In genomic region chr10:70890917-70891431, GRCh38 we compare ENCODE assay signal across 16 cellular contexts. TPM values are rescaled to one million over a fixed set of nuclear protein-coding genes. Genes with fewer than 3 reads are reported as not detected.
DNase-seq lines count a peak whose midpoint lies in the region; ATAC-seq, FAIRE-seq and TF ChIP-seq lines count a peak whose summit lies in the region.
"Had no signal": no experiment of that assay in that cellular context is flagged by ENCODE, and none has a peak within 500 bp of the region (broad histone marks: within the 10 kb centered on the region; RNA-seq: fewer than 3 reads in every experiment).

No MANE protein-coding gene starts in this region.

- TF ChIP-seq EP300 in K562 (IDR thresholded peaks at IDR 0.05; ENCODE audit: low read length) = no peak

- WGBS in H9 (ENCODE audit: extremely low coverage, insufficient read length, low lambda C conversion rate) = no CpG with 5 or more reads among the region's 7 CpGs
- WGBS in K562 (ENCODE audit: insufficient coverage, low coverage, missing lambda C conversion rate) = 15% methylated on average over 7 of the region's 7 CpGs
- 39% methylated on average over 7 of the region's 7 CpGs for WGBS in hepatocyte (ENCODE audit: low lambda C conversion rate, missing lambda C conversion rate)
- 21 to 30% (median 27%) methylated on average over 7 of the region's 7 CpGs for WGBS in psoas muscle, 3 donors

- FAIRE-seq in K562 (lab: Jason Lieb, UNC) = peak; percentile 49
- FAIRE-seq: bronchial epithelial cell, keratinocyte had no signal

- TF ChIP-seq CTCF in H9 (conservative IDR thresholded peaks at IDR 0.05) (no peak), K562 (IDR thresholded peaks at IDR 0.05 in 2 of 3, conservative IDR thresholded peaks at IDR 0.05 in 1 of 3; ENCODE audit: insufficient read depth in 2 of 3, low read depth in 1 of 3, low read length in 3 of 3) (no peak), hepatocyte (IDR thresholded peaks at IDR 0.05; ENCODE audit: poor library complexity) (no peak), psoas muscle (IDR thresholded peaks at IDR 0.05) (no peak)

- no peaks in the 10 kb centered on the region for H3K9me1 ChIP-seq in K562 (ENCODE audit: control insufficient read depth, insufficient read depth, low read length)

- H4K5ac ChIP-seq in H9 (ENCODE audit: insufficient read length, low read depth, low read length) = no peak overlapping the region

- no peak overlapping the region; a peak in 1 of 7 replicates for H3K27ac Mint-ChIP-seq in H9
- H3K27ac Mint-ChIP-seq: activated T-helper 1 cell treated with anti-CD3 and anti-CD28 coated beads, Interleukin-12 subunit alpha, Interleukin-12 subunit beta, Interleukin-2, Interleukin-4 antibody, amounts not matched to agents 30 ng/mL and 10 ng/mL and 1 ng/mL, durations not matched to agents 14 hours and 24 hours and 36 hours; GM23338 had no signal

- peaks cover 0 to 3% of the 10 kb centered on the region in 2 experiments; a peak in 2 of 5 replicates for H3K9me3 Mint-ChIP-seq in H9
- H3K9me3 Mint-ChIP-seq: activated T-helper 1 cell treated with anti-CD3 and anti-CD28 coated beads, Interleukin-12 subunit alpha, Interleukin-12 subunit beta, Interleukin-2, Interleukin-4 antibody, amounts not matched to agents 30 ng/mL and 10 ng/mL and 1 ng/mL, durations not matched to agents 14 hours and 24 hours and 36 hours had no signal

- H3K56ac ChIP-seq in H9 (ENCODE audit: insufficient read length, low read depth, low read length) = no peak overlapping the region

- BruUV-seq in K562 (replicated peaks; lab: Mats Ljungman, UMichigan) = no TSS peak

- H3K4ac ChIP-seq in H9 (ENCODE audit: low read depth, low read length) = no peak overlapping the region

- peaks cover 4% of the 10 kb centered on the region for H3K23me2 ChIP-seq in H9 (ENCODE audit: insufficient read length, low read depth, low read length, poor library complexity, severe bottlenecking)

- CTCF ChIA-PET in K562 (lab: Yijun Ruan, JAX; ENCODE audit: low intra/inter-chr PET ratio) = no interaction called here

- H3K79me2 ChIP-seq in H9 (ENCODE audit: insufficient read depth, low read length) (no peaks in the 10 kb centered on the region), K562 (ENCODE audit: control insufficient read depth, insufficient read depth, low read length) (no peaks in the 10 kb centered on the region), hepatocyte (peaks cover 14% of the 10 kb centered on the region)

- peaks cover 20% of the 10 kb centered on the region; the same call in 1 of the 2 replicates for H3K4me1 ChIP-seq in H9 (ENCODE audit: insufficient read depth, low read length)
- peaks cover 11 to 21% of the 10 kb centered on the region in 2 experiments for H3K4me1 ChIP-seq in K562 (replicated peaks in 1 of 2; ENCODE audit: control insufficient read depth in 2 of 2, insufficient read depth in 2 of 2, low read length in 2 of 2)
- peaks cover 31% of the 10 kb centered on the region for H3K4me1 ChIP-seq in hepatocyte (ENCODE audit: insufficient read depth)
- H3K4me1 ChIP-seq in psoas muscle = peaks cover 14% of the 10 kb centered on the region

- in situ Hi-C loops in K562 (cut with MboI) = no loop called here

- H3K4me2 ChIP-seq in H9 (ENCODE audit: insufficient read depth, insufficient read length, low read length) (no peak overlapping the region), K562 (ENCODE audit: insufficient read depth, low read length) (no peak overlapping the region), hepatocyte (no peak overlapping the region)
- H3K4me2 ChIP-seq: GM23338 had no signal

- no peak overlapping the region for H3K23ac ChIP-seq in H9 (ENCODE audit: insufficient read length, low read depth, low read length)

- H3K27me3 Mint-ChIP-seq in H9 (ENCODE audit: low read depth) = peaks cover 2% of the 10 kb centered on the region; the same call in 1 of the 2 replicates

- H4K20me1 ChIP-seq in H9 (ENCODE audit: control insufficient read depth, insufficient read depth, insufficient read length) = no peaks in the 10 kb centered on the region
- H4K20me1 ChIP-seq in K562 (replicated peaks; ENCODE audit: control insufficient read depth, insufficient read depth, low read length) = no peaks in the 10 kb centered on the region
- H4K20me1 ChIP-seq in hepatocyte (ENCODE audit: insufficient read depth, poor library complexity, severe bottlenecking) = peaks cover 7% of the 10 kb centered on the region

- intact Hi-C loops in K562 (cut with micrococcal nuclease) (no loop called here), psoas muscle (cut with DNase I) (no loop called here)

- H2AK5ac ChIP-seq in H9 (ENCODE audit: insufficient read length, low read length) = no peak overlapping the region

- H3K27ac ChIP-seq in H9 (ENCODE audit: insufficient read length, low read depth, low read length) (no peak overlapping the region), K562 (ENCODE audit: extremely low read depth, low read depth, low read length) (no peak overlapping the region), hepatocyte (peak overlapping the region; percentile 48), psoas muscle (peak overlapping the region; percentile 46)
- H3K27ac ChIP-seq: C4-2B, RWPE1 had no signal

- H3K14ac ChIP-seq in H9 (ENCODE audit: insufficient read depth, low read length) = no peak overlapping the region

- no peak for TF ChIP-seq POLR2A in K562 (conservative IDR thresholded peaks at IDR 0.05)

- H3K27me3 ChIP-seq in H9 (ENCODE audit: insufficient read depth, low read length) (no peaks in the 10 kb centered on the region), K562 (ENCODE audit: control insufficient read depth in 2 of 2, insufficient read depth in 2 of 2, low read length in 2 of 2) (0 out of 5 replicates have a peak, but pooled peaks cover 5 to 12% of the 10 kb centered on the region in 2 experiments), hepatocyte (no peaks in the 10 kb centered on the region), psoas muscle (ENCODE audit: insufficient read depth in 3 of 3, low read length in 2 of 3) (no peaks in the 10 kb centered on the region)

- H2BK5ac ChIP-seq in H9 (ENCODE audit: insufficient read length, low read length) = no peak overlapping the region

- no peak overlapping the region for H2BK120ac ChIP-seq in H9 (ENCODE audit: low read depth, low read length, poor library complexity, severe bottlenecking)

- H3T11ph ChIP-seq in H9 (ENCODE audit: low read length) = no peak overlapping the region

- no peak overlapping the region for H4K8ac ChIP-seq in H9 (replicated peaks; ENCODE audit: insufficient read length, low read depth, low read length)

- H3K79me1 ChIP-seq in H9 (ENCODE audit: insufficient read depth, low read depth, low read length, poor library complexity, severe bottlenecking) = no peaks in the 10 kb centered on the region

- no peak overlapping the region for H2BK20ac ChIP-seq in H9 (ENCODE audit: low read depth, low read length, poor library complexity, severe bottlenecking)

- H2BK15ac ChIP-seq in H9 (ENCODE audit: low read depth, low read length) = no peak overlapping the region

- ATAC-seq in K562 = peak; percentile 23; the same call in 2 of the 3 replicates
- peak; percentile 38 to 73 (median 65) for ATAC-seq in psoas muscle
- no peak for ATAC-seq in HG02852 (IDR thresholded peaks at IDR 0.05; ENCODE audit: unreplicated experiment)
- ATAC-seq in HG02884 (IDR thresholded peaks at IDR 0.05; ENCODE audit: unreplicated experiment) = no peak
- ATAC-seq: GM23338 had no signal

- H4K91ac ChIP-seq in H9 (ENCODE audit: insufficient read length, low read depth, low read length) = no peak overlapping the region

- DNase-seq in H9 (peak; percentile 55), K562 (ENCODE audit: extremely low read depth in 1 of 4, low spot score in 3 of 4) (peak in 2 of 4 experiments; percentile 42 to 64), hepatocyte (ENCODE audit: low spot score) (peak; percentile 74), psoas muscle (peak; percentile 49 to 82), DMS79 (lab: John Stamatoyannopoulos, UW) (no peak)
- no peak for DNase-seq in stimulated activated CD4-positive, alpha-beta T cell treated with anti-CD3 and anti-CD28 coated beads, Interleukin-2, amount 100 ng/mL, for 48 hours
- DNase-seq: erythroblast, trophoblast cell had no signal

- H3K36me3 Mint-ChIP-seq in H9 (ENCODE audit: insufficient read depth in 1 of 3, low read depth in 3 of 3) = peaks cover 0 to 5% (median 0%) of the 10 kb centered on the region in 3 experiments; a peak in 2 of 7 replicates

- H3K18ac ChIP-seq in H9 (ENCODE audit: insufficient read length, low read depth, low read length) = no peak overlapping the region

- no peak overlapping the region for H3K9ac ChIP-seq in H9 (ENCODE audit: extremely low read depth, insufficient read length, low read length)
- peak overlapping the region in 1 of 2 experiments; percentile 73; a peak in 2 of 4 replicates for H3K9ac ChIP-seq in K562 (ENCODE audit: insufficient read depth in 1 of 2, low read depth in 2 of 2, low read length in 2 of 2)

- H3K36me3 ChIP-seq in K562 (ENCODE audit: control insufficient read depth, insufficient read depth, low read length) (no peaks in the 10 kb centered on the region), hepatocyte (replicated peaks; ENCODE audit: insufficient read depth, low read depth) (no peaks in the 10 kb centered on the region), psoas muscle (ENCODE audit: insufficient read depth in 1 of 2, low read depth in 1 of 2) (peaks cover 0 to 1% of the 10 kb centered on the region in 2 donors)

- H3K4me1 Mint-ChIP-seq in H9 = peaks cover 48 to 51% of the 10 kb centered on the region in 2 experiments

- TF ChIP-seq RAD21 in K562 (CRISPR knock-in tag; conservative IDR thresholded peaks at IDR 0.05 in 1 of 2, IDR thresholded peaks at IDR 0.05 in 1 of 2) = no peak

- no peak overlapping the region for H3K4me3 ChIP-seq in K562
- H3K4me3 ChIP-seq in hepatocyte = no peak overlapping the region
- H3K4me3 ChIP-seq in psoas muscle = no peak overlapping the region
- H3K4me3 ChIP-seq: GM23338 had no signal

- H3K9me3 ChIP-seq in H9 (ENCODE audit: control insufficient read depth, low read depth, low read length) = no peaks in the 10 kb centered on the region
- H3K9me3 ChIP-seq in K562 (replicated peaks; ENCODE audit: control insufficient read depth, insufficient read depth, low read depth, low read length) = no peaks in the 10 kb centered on the region
- H3K9me3 ChIP-seq in hepatocyte (ENCODE audit: low read depth) = no peaks in the 10 kb centered on the region
- no peaks in the 10 kb centered on the region for H3K9me3 ChIP-seq in psoas muscle

- H2AFZ ChIP-seq in H9 (ENCODE audit: low read length) = no peak overlapping the region
- peak overlapping the region; percentile 61 for H2AFZ ChIP-seq in K562 (ENCODE audit: low read depth, low read length)
- H2AFZ ChIP-seq in hepatocyte = no peak overlapping the region
- H2AFZ ChIP-seq: GM23338 had no signal

- H3K4me3 Mint-ChIP-seq in H9 = 0 out of 5 replicates have a peak overlapping the region, but pooled peaks of 1 of the 2 experiments have one; percentile 6
- H3K4me3 Mint-ChIP-seq: activated T-helper 1 cell treated with anti-CD3 and anti-CD28 coated beads, Interleukin-12 subunit alpha, Interleukin-12 subunit beta, Interleukin-2, Interleukin-4 antibody, amounts not matched to agents 30 ng/mL and 10 ng/mL and 1 ng/mL, durations not matched to agents 14 hours and 24 hours and 36 hours; GM23338 had no signal

- H3K9me2 ChIP-seq in hepatocyte (replicated peaks; ENCODE audit: insufficient read depth) = no peaks in the 10 kb centered on the region

- POLR2A ChIA-PET in K562 (lab: Yijun Ruan, JAX) = interaction anchor here (0.6 to 1.6 kb wide), 5 partner anchors 61 to 1337 kb away, joined by 3 to 4 read pairs (median 3); no protein-coding TSS in a partner anchor

- no peak overlapping the region for H2BK12ac ChIP-seq in H9 (ENCODE audit: insufficient read length, low read depth, low read length)

RNA-seq across cellular contexts. Expression of gene PCBD1, which starts 2.6 kb away (rescaled TPM):
- 39.1 and 39.7 TPM in 2 replicates for total RNA-seq in H9 (2021)
- total RNA-seq in K562 (2011; cell fraction: chromatin; rRNA removed; ENCODE audit: low replicate concordance) = 5.8 and 9.9 TPM in 2 replicates
- 11.3 and 12.0 TPM in 2 replicates for total RNA-seq in K562 (2011; cell fraction: nucleolus; rRNA removed)
- total RNA-seq in K562 (2011; cell fraction: nucleoplasm; rRNA removed) = 17.2 and 21.7 TPM in 2 replicates
- total RNA-seq in K562 (2014; rRNA removed) = 67.0 and 94.5 TPM in 2 replicates
- total RNA-seq in K562 (2014; rRNA removed; fragmentation: Illumina TruSeq; extraction: Trizol) = 50.5 and 56.2 TPM in 2 replicates
- 55.0 and 57.0 TPM in 2 replicates for total RNA-seq in K562 (2015; rRNA removed; fragmentation: Illumina TruSeq; extraction: Trizol)
- total RNA-seq in K562 (2021) = 62.2 and 68.5 TPM in 2 replicates
- polyA plus RNA-seq in K562 (2011; rRNA removed) = 55.3 and 70.5 TPM in 2 replicates
- 118 and 120 TPM in 2 replicates for polyA plus RNA-seq in K562 (2011; cell fraction: cytosol; rRNA removed)
- 43.7 and 47.3 TPM in 2 replicates for polyA plus RNA-seq in K562 (2011; cell fraction: nucleus; rRNA removed)
- 89.0 and 106 TPM in 2 replicates for polyA plus RNA-seq in K562 (2012)
- 101 and 109 TPM in 2 replicates for polyA plus RNA-seq in K562 (2014; fragmentation: Illumina TruSeq; extraction: Trizol)
- polyA plus RNA-seq in K562 (2014; fragmentation: Nextera tagmentation; extraction: Ambion mirVana) = 10 to 100 TPM; 14.6 to 26.7 TPM
- 68.3 and 71.2 TPM in 2 replicates for polyA plus RNA-seq in K562 (2014; rRNA removed)
- polyA minus RNA-seq in K562 (2011; rRNA and poly(A)+ RNA removed) = 26.0 and 30.5 TPM in 2 replicates
- 24.7 and 31.9 TPM in 2 replicates for polyA minus RNA-seq in K562 (2011; cell fraction: cytosol; rRNA and poly(A)+ RNA removed)
- 6.7 and 12.2 TPM in 2 replicates for polyA minus RNA-seq in K562 (2011; cell fraction: nucleus; rRNA and poly(A)+ RNA removed)
- 81.5 and 93.5 TPM in 2 replicates for total RNA-seq in hepatocyte
- 107 and 122 TPM in 2 replicates for polyA plus RNA-seq in hepatocyte
- total RNA-seq in psoas muscle = 100 to 1,000 TPM in 2 of 4 donors, 10 to 100 TPM in 2; 58.9 to 133 (median 95.2) TPM
- polyA plus RNA-seq in psoas muscle = 10 to 100 TPM; 53.9 to 92.5 (median 78.3) TPM

Comparison
In these comparisons a context has a peak if more than half of its experiments do, and no peak if none do; other contexts are left out.
1. DNase-seq: peak in H9 (single experiment), hepatocyte (single experiment) and psoas muscle (2 of 2); none in DMS79 (single experiment) and stimulated activated CD4-positive, alpha-beta T cell treated with anti-CD3 and anti-CD28 coated beads, Interleukin-2, amount 100 ng/mL, for 48 hours (0 of 2).
2. H3K27ac ChIP-seq: peak in hepatocyte (single experiment) and psoas muscle (single experiment); none in H9 (single experiment) and K562 (single experiment).
3. ATAC-seq: peak in K562 (single experiment) and psoas muscle (4 of 4); none in HG02852 (single experiment) and HG02884 (single experiment).